In genomic region chr1:32755098-32755809, GRCh38 we compare ENCODE assay signal across 10 cellular contexts. TPM values are rescaled to one million over a fixed set of nuclear protein-coding genes. Genes with fewer than 3 reads are reported as not detected.
A peak's percentile ranks its signal among the peaks of the same experiment; 100 is the strongest.
DNase-seq lines count a peak whose midpoint lies in the region; ATAC-seq, FAIRE-seq and TF ChIP-seq lines count a peak whose summit lies in the region.
"Had no signal": no experiment of that assay in that cellular context is flagged by ENCODE, and none has a peak within 500 bp of the region (broad histone marks: within the 10 kb centered on the region; RNA-seq: fewer than 3 reads in every experiment).

No MANE protein-coding gene starts in this region.

- no peaks in the 10 kb centered on the region for H3K9me3 ChIP-seq in HCT116 (ENCODE audit: control insufficient read depth in 1 of 2, insufficient read depth in 1 of 2, low read depth in 1 of 2, low read length in 2 of 2)
- H3K9me3 ChIP-seq in kidney (ENCODE audit: control insufficient read depth in 1 of 2, low read length in 2 of 2) = no peaks in the 10 kb centered on the region
- no peaks in the 10 kb centered on the region for H3K9me3 ChIP-seq in small intestine (ENCODE audit: control insufficient read depth, low read depth)

- no peak for TF ChIP-seq CTCF in HCT116 (IDR thresholded peaks at IDR 0.05 in 2 of 3, conservative IDR thresholded peaks at IDR 0.05 in 1 of 3; ENCODE audit: borderline replicate concordance in 1 of 3, insufficient read depth in 1 of 3, low read depth in 2 of 3, low read length in 2 of 3)
- TF ChIP-seq CTCF in brain microvascular endothelial cell (IDR thresholded peaks at IDR 0.05; ENCODE audit: low read depth, low read length, missing control alignments) = no peak
- no peak for TF ChIP-seq CTCF in kidney (IDR thresholded peaks at IDR 0.05; ENCODE audit: borderline replicate concordance, extremely low read depth, insufficient read depth)
- TF ChIP-seq CTCF in CD14-positive monocyte (IDR thresholded peaks at IDR 0.05) = no peak

- POLR2A ChIA-PET in HCT116 (lab: Charles Lee) = no interaction called here

- H3K27ac Mint-ChIP-seq in CD14-positive monocyte = peak overlapping the region in 1 of 7 donors; percentile 35
- H3K27ac Mint-ChIP-seq: activated CD8-positive, alpha-beta T cell treated with anti-CD3 and anti-CD28 coated beads for 36 hours had no signal

- H3K9ac ChIP-seq in HCT116 (ENCODE audit: low read length) = 0 out of 2 replicates have a peak overlapping the region, but pooled peaks have one; percentile 10
- H3K9ac ChIP-seq in kidney (ENCODE audit: low read length in 2 of 2) = peak overlapping the region; percentile 35 to 94

- no peak for ATAC-seq in HCT116
- no peak for ATAC-seq in GM21717 (IDR thresholded peaks at IDR 0.05; ENCODE audit: unreplicated experiment)
- no peak for ATAC-seq in HG03520 (IDR thresholded peaks at IDR 0.05; ENCODE audit: unreplicated experiment)

- FAIRE-seq in kidney (lab: Jason Lieb, UNC) = no peak
- FAIRE-seq in small intestine (lab: Jason Lieb, UNC) = no peak
- FAIRE-seq: colon had no signal

- 51 to 67% (median 51%) methylated on average over 10 of the region's 10 CpGs for WGBS in small intestine, 3 donors

- intact Hi-C loops in HCT116 (cut with micrococcal nuclease) (no loop called here), kidney (cut with DNase I) (no loop called here), CD14-positive monocyte (cut with micrococcal nuclease) (no loop called here)

- peaks cover 38 to 65% of the 10 kb centered on the region in 2 experiments for H3K4me1 ChIP-seq in HCT116 (ENCODE audit: control insufficient read depth in 1 of 2, insufficient read depth in 2 of 2, low read length in 2 of 2)
- H3K4me1 ChIP-seq in kidney (ENCODE audit: control insufficient read depth in 1 of 2, insufficient read depth in 1 of 2, low read depth in 1 of 2, low read length in 2 of 2) = peaks cover 26 to 36% of the 10 kb centered on the region in 2 donors
- peaks cover 5% of the 10 kb centered on the region in 2 donors for H3K4me1 ChIP-seq in small intestine (ENCODE audit: control insufficient read depth in 2 of 2, insufficient read depth in 1 of 2, low read depth in 1 of 2, low read length in 1 of 2)

- peaks cover 0 to 6% (median 0%) of the 10 kb centered on the region in 7 donors for H3K9me3 Mint-ChIP-seq in CD14-positive monocyte
- H3K9me3 Mint-ChIP-seq: activated CD8-positive, alpha-beta T cell treated with anti-CD3 and anti-CD28 coated beads for 36 hours had no signal

- no peaks in the 10 kb centered on the region for H3K9me2 ChIP-seq in HCT116 (ENCODE audit: insufficient read depth)

- CTCF ChIA-PET in HCT116 (lab: Charles Lee) = no interaction called here

- no peak overlapping the region for H3K4me3 ChIP-seq in HCT116 (replicated peaks in 1 of 2; ENCODE audit: low read depth in 1 of 2, low read length in 2 of 2)
- H3K4me3 ChIP-seq in brain microvascular endothelial cell (ENCODE audit: low read depth, low read length) = peak overlapping the region; percentile 60
- peak overlapping the region; percentile 29 to 80 for H3K4me3 ChIP-seq in kidney (ENCODE audit: low read length in 2 of 2)
- H3K4me3 ChIP-seq in small intestine (ENCODE audit: low read depth in 1 of 2, low read length in 2 of 2) = peak overlapping the region in 1 of 2 donors; percentile 60

- no peaks in the 10 kb centered on the region for H4K20me1 ChIP-seq in HCT116 (ENCODE audit: insufficient read depth)

- peaks cover 25 to 38% (median 33%) of the 10 kb centered on the region in 3 donors for H3K27me3 Mint-ChIP-seq in CD14-positive monocyte (ENCODE audit: low read depth in 3 of 3)

- DNase-seq in HCT116 (ENCODE audit: low read depth, low spot score) (no peak), brain microvascular endothelial cell (no peak), kidney (no peak), small intestine (no peak), CD14-positive monocyte (ENCODE audit: low spot score) (no peak)
- no peak for DNase-seq in activated CD4-positive, alpha-beta T cell treated with anti-CD3 and anti-CD28 coated beads, Interleukin-2, amount 50 U/mL, for 1 hour

- peaks cover 69% of the 10 kb centered on the region for H3K79me2 ChIP-seq in HCT116 (ENCODE audit: insufficient read depth, low read length)

- in situ Hi-C loops in brain microvascular endothelial cell (cut with HindIII; ENCODE audit: low pct_ligation_motif_present, low sequenced_read_pairs) = no loop called here

- peak overlapping the region; percentile 30 for H3K4me2 ChIP-seq in HCT116 (ENCODE audit: low read length)

- RAD21 ChIA-PET in HCT116 (lab: Charles Lee; ENCODE audit: low non-redundant PET in 1 of 2, low total read pairs in 2 of 2, uncharacterized antibody in 2 of 2, unreplicated experiment in 2 of 2) = no interaction called here

- H3K27ac ChIP-seq in HCT116 (ENCODE audit: low read depth, low read length) (no peak overlapping the region), brain microvascular endothelial cell (no peak overlapping the region), kidney (ENCODE audit: low read depth in 2 of 2, low read length in 2 of 2) (peak overlapping the region; percentile 75 to 87), small intestine (ENCODE audit: low read depth in 1 of 2, low read length in 1 of 2) (peak overlapping the region; percentile 13 to 46)

- H3K4me3 Mint-ChIP-seq in CD14-positive monocyte = peak overlapping the region in 1 of 2 donors; percentile 26

- H3K4me1 Mint-ChIP-seq in CD14-positive monocyte = peaks cover 9% of the 10 kb centered on the region

- TF ChIP-seq POLR2A in HCT116 (IDR thresholded peaks at IDR 0.05; ENCODE audit: borderline replicate concordance, extremely low read depth, insufficient read depth, insufficient read length) = no peak

- H3K36me3 ChIP-seq in HCT116 (ENCODE audit: control insufficient read depth in 1 of 2, insufficient read depth in 2 of 2, low read length in 2 of 2) (no peaks in the 10 kb centered on the region), brain microvascular endothelial cell (replicated peaks) (no peaks in the 10 kb centered on the region), kidney (ENCODE audit: control insufficient read depth in 1 of 2, insufficient read depth in 2 of 2, low read length in 2 of 2) (no peaks in the 10 kb centered on the region), small intestine (ENCODE audit: control insufficient read depth in 2 of 2, insufficient read depth in 2 of 2, low read length in 2 of 2) (no peaks in the 10 kb centered on the region)

- no peaks in the 10 kb centered on the region for H3K27me3 ChIP-seq in HCT116 (ENCODE audit: insufficient read depth, low read length)
- H3K27me3 ChIP-seq in brain microvascular endothelial cell (replicated peaks) = peaks cover 4% of the 10 kb centered on the region
- H3K27me3 ChIP-seq in small intestine (ENCODE audit: control insufficient read depth in 2 of 2, insufficient read depth in 2 of 2, low read length in 2 of 2) = no peaks in the 10 kb centered on the region

- H3K36me3 Mint-ChIP-seq in CD14-positive monocyte = peaks cover 4 to 9% of the 10 kb centered on the region in 2 donors

- H2AFZ ChIP-seq in HCT116 (ENCODE audit: low read depth, low read length, poor library complexity, severe bottlenecking) = no peak overlapping the region

- no peak for TF ChIP-seq RAD21 in HCT116 (IDR thresholded peaks at IDR 0.05; ENCODE audit: low read depth)

- no TSS peak for BruUV-seq in HCT116 (replicated peaks; lab: Mats Ljungman, UMichigan)

TF ChIP-seq in HCT116, 20 proteins besides CTCF, POLR2A, EP300 and RAD21 (continues in another document):
- no peak for TF ChIP-seq EZH2phosphoT487 (IDR thresholded peaks at IDR 0.05; ENCODE audit: borderline replicate concordance)
- no peak for TF ChIP-seq ATF3 (IDR thresholded peaks at IDR 0.05)
- TF ChIP-seq CBX3 (IDR thresholded peaks at IDR 0.05; ENCODE audit: low read depth) = no peak
- TF ChIP-seq MAX (IDR thresholded peaks at IDR 0.05) = no peak
- TF ChIP-seq ZFX (IDR thresholded peaks at IDR 0.05) = no peak
- no peak for TF ChIP-seq SIN3A (IDR thresholded peaks at IDR 0.05; ENCODE audit: low read depth)
- no peak for TF ChIP-seq TCF7L2 (IDR thresholded peaks at IDR 0.05; ENCODE audit: borderline replicate concordance, extremely low read depth, insufficient read depth, insufficient read length)
- no peak for TF ChIP-seq ELF1 (IDR thresholded peaks at IDR 0.05; ENCODE audit: borderline replicate concordance, low read depth)
- TF ChIP-seq SP1 (IDR thresholded peaks at IDR 0.05; ENCODE audit: low read depth) = no peak
- no peak for TF ChIP-seq FOSL1 (IDR thresholded peaks at IDR 0.05; ENCODE audit: low read depth)
- no peak for TF ChIP-seq EGR1 (IDR thresholded peaks at IDR 0.05; ENCODE audit: low read depth)
- TF ChIP-seq POLR2AphosphoS5 (IDR thresholded peaks at IDR 0.05; ENCODE audit: low read depth, low read length) = no peak
- no peak for TF ChIP-seq YY1 (IDR thresholded peaks at IDR 0.05; ENCODE audit: extremely low read depth, insufficient replicate concordance, low read depth, low read length)

RNA-seq across cellular contexts. Expression of gene SYNC, which starts 52.7 kb away (rescaled TPM):
- total RNA-seq in HCT116 (2021; ENCODE audit: unreplicated experiment) (1.3 TPM), kidney (5.5 TPM)
- polyA plus RNA-seq in HCT116 (2012) = 0.87 and 1.5 TPM in 2 replicates
- polyA plus RNA-seq in kidney (ENCODE audit: insufficient read depth, low read depth, low replicate concordance) (1.4 TPM), small intestine (1 to 10 TPM; 1.1 to 4.7 (median 3.5) TPM), CD14-positive monocyte (under 1 TPM in 1 of 2 donors, not detected in 1; 0.05 TPM)
- total RNA-seq: activated CD8-positive, alpha-beta T cell treated with anti-CD3 and anti-CD28 coated beads for 36 hours had no signal

Comparison
In these comparisons a context has a peak if more than half of its experiments do, and no peak if none do; other contexts are left out.
1. H3K27ac ChIP-seq: peak in kidney (2 of 2) and small intestine (2 of 2); none in HCT116 (single experiment) and brain microvascular endothelial cell (single experiment).
2. H3K4me3 ChIP-seq: peak in brain microvascular endothelial cell (single experiment) and kidney (2 of 2); none in HCT116 (0 of 2).